Comparison of ENCODE assay signal across 8 cellular contexts in the genomic region with DNA sequence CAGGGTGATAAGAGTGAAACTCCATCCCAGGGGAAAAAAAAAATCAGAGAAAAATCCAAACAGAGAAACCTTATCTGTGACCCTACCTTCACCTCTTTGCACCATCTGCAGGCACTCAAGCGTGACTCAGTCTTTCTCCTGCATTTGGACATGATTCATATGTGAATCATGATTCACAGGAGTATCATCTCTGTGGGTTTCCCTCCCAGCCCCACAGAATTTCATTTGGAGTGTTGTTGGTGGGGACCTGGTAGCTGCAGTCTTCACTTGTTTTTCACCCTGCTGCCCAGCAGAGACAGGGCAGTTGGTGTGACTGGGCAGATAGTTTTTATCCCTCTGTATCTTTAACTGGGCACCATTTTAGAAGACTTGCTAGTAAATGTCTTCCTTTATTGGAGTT.
A peak's percentile ranks its signal among the peaks of the same experiment; 100 is the strongest.
DNase-seq lines count a peak whose midpoint lies in the region; ATAC-seq and TF ChIP-seq lines count a peak whose summit lies in the region.

No MANE protein-coding gene starts in this region.

- H3K27me3 ChIP-seq in GM23248 (replicated peaks; ENCODE audit: insufficient read depth): no peaks in the 10 kb centered on the region

- ATAC-seq in GM21619 (IDR thresholded peaks at IDR 0.05; ENCODE audit: unreplicated experiment) (no peak), GM18505 (IDR thresholded peaks at IDR 0.05; ENCODE audit: unreplicated experiment) (no peak)

- no peaks in the 10 kb centered on the region for H3K36me3 ChIP-seq in GM23248 (ENCODE audit: low read depth)

- in situ Hi-C loops in GM23248 (cut with MboI): no loop called here

- 0% methylated on average over 1 of the region's 1 CpG for WGBS in GM23248 (ENCODE audit: low coverage in 1 of 2, low lambda C conversion rate in 2 of 2, missing lambda C conversion rate in 2 of 2), 2 experiments

- H3K4me1 ChIP-seq in GM23248 (ENCODE audit: insufficient read depth): peaks cover 16% of the 10 kb centered on the region

- H3K4me2 ChIP-seq in GM23248 (ENCODE audit: unreplicated experiment): peak overlapping the region; percentile 73

- no peak overlapping the region for H2AFZ ChIP-seq in GM23248

- DNase-seq in 8988T: peak; percentile 21
- DNase-seq in GM23248: peak; percentile 96
- peak; percentile 10 for DNase-seq in activated CD4-positive, CD25-positive, alpha-beta regulatory T cell treated with anti-CD3 and anti-CD28 coated beads, Interleukin-2, amount 50 U/mL, for 16 hours (ENCODE audit: low read depth, low spot score)
- DNase-seq in fibroblast of gingiva (ENCODE audit: low read depth): peak; percentile 60
- peak; percentile 40 to 47 for DNase-seq in stimulated activated CD4-positive, alpha-beta T cell treated with anti-CD3 and anti-CD28 coated beads, Interleukin-2, amount 100 ng/mL, for 48 hours
- no peak for DNase-seq in DMS153 treated with DMSO at 0.1 percent for 48 hours (lab: John Stamatoyannopoulos, UW; ENCODE audit: unreplicated experiment)

- H3K9ac ChIP-seq in GM23248: peak overlapping the region; percentile 68

- no peaks in the 10 kb centered on the region for H3K9me2 ChIP-seq in GM23248 (ENCODE audit: insufficient read depth)

- TF ChIP-seq POLR2A in GM18505 (IDR thresholded peaks at IDR 0.05; ENCODE audit: borderline replicate concordance, extremely low read depth, insufficient read depth, insufficient read length): no peak

- H3K79me2 ChIP-seq in GM23248 (ENCODE audit: insufficient read depth): no peaks in the 10 kb centered on the region

- peak overlapping the region; percentile 93 for H3K27ac ChIP-seq in GM23248

- peak overlapping the region; percentile 38 for H3K4me3 ChIP-seq in GM23248

- peaks cover 32% of the 10 kb centered on the region for H3F3A ChIP-seq in GM23248 (ENCODE audit: insufficient read depth)

- H3K9me3 ChIP-seq in GM23248 (ENCODE audit: low read depth): no peaks in the 10 kb centered on the region

- no peaks in the 10 kb centered on the region for H4K20me1 ChIP-seq in GM23248 (ENCODE audit: insufficient read depth)
